ENCODE assay signal across 16 cellular contexts in the genomic region with DNA sequence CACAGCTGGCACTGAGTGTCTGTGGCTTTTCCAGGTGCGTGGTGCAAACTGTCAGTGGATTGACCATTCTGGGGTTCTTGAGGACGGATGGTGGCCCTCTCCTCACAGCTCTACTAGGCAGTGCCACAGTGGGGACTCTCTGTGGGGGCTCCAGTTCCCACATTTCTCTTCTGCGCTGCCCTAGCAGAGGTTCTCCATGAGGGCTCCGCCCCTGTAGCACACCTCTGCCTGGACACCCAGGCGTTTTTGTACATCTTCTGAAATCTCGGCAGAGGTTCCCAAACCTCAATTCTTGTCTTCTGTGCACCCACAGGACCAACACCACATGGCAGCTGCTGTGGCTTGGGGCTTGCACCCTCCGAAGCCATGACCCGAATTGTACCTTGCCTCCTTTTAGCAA. TPM values are rescaled to one million over a fixed set of nuclear protein-coding genes. Genes with fewer than 3 reads are reported as not detected.
DNase-seq lines count a peak whose midpoint lies in the region; ATAC-seq, FAIRE-seq and TF ChIP-seq lines count a peak whose summit lies in the region.
"Had no signal": no experiment of that assay in that cellular context is flagged by ENCODE, and none has a peak within 500 bp of the region (broad histone marks: within the 10 kb centered on the region; RNA-seq: fewer than 3 reads in every experiment).

No MANE protein-coding gene starts in this region.

- TF ChIP-seq POLR2A in GM12878 (IDR thresholded peaks at IDR 0.05; ENCODE audit: low read depth, low read length), result no peak
- TF ChIP-seq POLR2A in erythroblast (IDR thresholded peaks at IDR 0.05; ENCODE audit: low read length), result peak; percentile 18
- no peak for TF ChIP-seq POLR2A in tibial nerve (IDR thresholded peaks at IDR 0.05)
- no peak for TF ChIP-seq POLR2A in GM12892 (IDR thresholded peaks at IDR 0.05; ENCODE audit: low read depth, low read length)

- peaks cover 20% of the 10 kb centered on the region for H3K9me3 ChIP-seq in DND-41 (ENCODE audit: insufficient read depth, low read length, severe bottlenecking)
- peaks cover 21% of the 10 kb centered on the region; the same call in 2 of the 3 replicates for H3K9me3 ChIP-seq in GM12878 (replicated peaks; ENCODE audit: control insufficient read depth, insufficient read depth, low read length)
- peaks cover 0 to 7% (median 0%) of the 10 kb centered on the region in 4 donors for H3K9me3 ChIP-seq in tibial nerve

- no peak overlapping the region for H3K4me2 ChIP-seq in DND-41 (ENCODE audit: insufficient read depth, low read length)
- no peak overlapping the region for H3K4me2 ChIP-seq in GM12878 (ENCODE audit: control insufficient read depth, insufficient read depth)
- H3K4me2 ChIP-seq: KMS-11 had no signal

- H3K9ac ChIP-seq in DND-41 (ENCODE audit: low read depth, low read length) (no peak overlapping the region), GM12878 (ENCODE audit: control insufficient read depth, insufficient read depth, low read length) (no peak overlapping the region)
- H3K9ac ChIP-seq: KMS-11 had no signal

- RAD21 ChIA-PET in GM12878 (lab: Charles Lee; ENCODE audit: unreplicated experiment), result interaction anchor here (0.6 kb wide), 1 partner anchor 48 kb away, joined by 3 read pairs; a partner anchor contains a TSS

- TF ChIP-seq CTCF in DND-41 (IDR thresholded peaks at IDR 0.05; ENCODE audit: borderline replicate concordance, extremely low read depth, low read length, poor library complexity, severe bottlenecking), result no peak
- no peak for TF ChIP-seq CTCF in GM12878 (IDR thresholded peaks at IDR 0.05 in 2 of 3, conservative IDR thresholded peaks at IDR 0.05 in 1 of 3; ENCODE audit: control insufficient read depth in 2 of 3, extremely low read depth in 1 of 3, insufficient read depth in 1 of 3, low read depth in 3 of 3, low read length in 3 of 3)
- no peak for TF ChIP-seq CTCF in tibial nerve (IDR thresholded peaks at IDR 0.05)

- H3K79me2 ChIP-seq in DND-41 (ENCODE audit: insufficient read depth, low read length), result peaks cover 81% of the 10 kb centered on the region
- peaks cover 5% of the 10 kb centered on the region for H3K79me2 ChIP-seq in GM12878 (ENCODE audit: control insufficient read depth, insufficient read depth, low read length)

- H4K20me1 ChIP-seq in DND-41 (ENCODE audit: insufficient read depth, low read length) (peaks cover 3% of the 10 kb centered on the region; the same call in 1 of the 2 replicates), GM12878 (ENCODE audit: control insufficient read depth, insufficient read depth) (no peaks in the 10 kb centered on the region)

- CTCF ChIA-PET in GM12878 (lab: Yijun Ruan, JAX), result interaction anchor here (0.6 kb wide), 1 partner anchor 186 kb away, joined by 4 read pairs; no protein-coding TSS in a partner anchor

- in situ Hi-C loops in GM12878 (cut with MboI), result no loop called here

- ATAC-seq in DND-41 (ENCODE audit: insufficient read depth, low read depth) (no peak), GM12878 (no peak)
- ATAC-seq: HCT116 had no signal

- H3K27ac ChIP-seq in DND-41 (ENCODE audit: low read length) (no peak overlapping the region), GM12878 (ENCODE audit: control insufficient read depth, insufficient read depth) (no peak overlapping the region), tibial nerve (no peak overlapping the region)
- H3K27ac ChIP-seq: KMS-11 had no signal

- no peak overlapping the region for H3K4me3 ChIP-seq in DND-41 (ENCODE audit: low read depth in 1 of 2, low read length in 2 of 2)
- no peak overlapping the region for H3K4me3 ChIP-seq in GM12878
- no peak overlapping the region for H3K4me3 ChIP-seq in tibial nerve

- peak; percentile 23 for DNase-seq in DND-41
- no peak for DNase-seq in GM12878 (ENCODE audit: low read depth, low spot score)
- no peak for DNase-seq in erythroblast (lab: John Stamatoyannopoulos, UW)
- no peak for DNase-seq in tibial nerve (ENCODE audit: low spot score in 2 of 2)
- no peak for DNase-seq in GM12892 (ENCODE audit: insufficient read length)
- no peak for DNase-seq in NCI-H2196 treated with DMSO at 0.1 percent for 48 hours (lab: John Stamatoyannopoulos, UW; ENCODE audit: unreplicated experiment)
- DNase-seq: ACHN; BE2C; Calu3; CD4-positive, alpha-beta memory T cell; GDM1; GOT3; H7 had no signal

- H3K27me3 ChIP-seq in DND-41 (ENCODE audit: insufficient read depth, low read length, poor library complexity) (no peaks in the 10 kb centered on the region), GM12878 (replicated peaks in 1 of 2; ENCODE audit: control insufficient read depth in 2 of 2, insufficient read depth in 2 of 2, low read length in 1 of 2) (no peaks in the 10 kb centered on the region), tibial nerve (no peaks in the 10 kb centered on the region)
- H3K27me3 ChIP-seq: BE2C had no signal

- TF ChIP-seq RAD21 in GM12878 (IDR thresholded peaks at IDR 0.05; ENCODE audit: insufficient read depth, low read depth, low read length), result no peak

- FAIRE-seq in GM12878 (lab: Jason Lieb, UNC) (no peak), GM12892 (lab: Jason Lieb, UNC) (no peak)
- FAIRE-seq: A204.1 had no signal

- intact Hi-C loops in GM12878 (cut with micrococcal nuclease; ENCODE audit: unreplicated experiment), result no loop called here

- SMC1A ChIA-PET in GM12878 (lab: Charles Lee; ENCODE audit: uncharacterized antibody, unreplicated experiment), result no interaction called here

- H3K36me3 ChIP-seq in DND-41 (ENCODE audit: insufficient read depth, low read length), result peaks cover 49% of the 10 kb centered on the region
- peaks cover 0 to 10% of the 10 kb centered on the region in 2 experiments; a peak in 1 of 4 replicates for H3K36me3 ChIP-seq in GM12878 (ENCODE audit: control insufficient read depth in 2 of 2, insufficient read depth in 2 of 2, low read length in 1 of 2)
- H3K36me3 ChIP-seq in tibial nerve, result peaks cover 0 to 54% (median 6%) of the 10 kb centered on the region in 3 donors

- H2AFZ ChIP-seq in DND-41 (ENCODE audit: low read depth, low read length) (no peak overlapping the region), GM12878 (ENCODE audit: control insufficient read depth, low read depth, low read length) (no peak overlapping the region)

- 98% methylated on average over 8 of the region's 8 CpGs for WGBS in GM12878 (ENCODE audit: insufficient coverage, insufficient replicate concordance, low lambda C conversion rate, missing lambda C conversion rate)
- 98 to 99% methylated on average over 7 to 8 of the region's 8 CpGs for WGBS in tibial nerve, 2 donors

- H3K4me1 ChIP-seq in DND-41 (ENCODE audit: insufficient read depth, low read length) (no peaks in the 10 kb centered on the region), GM12878 (ENCODE audit: control insufficient read depth, insufficient read depth, low read length) (no peaks in the 10 kb centered on the region), tibial nerve (no peaks in the 10 kb centered on the region)
- H3K4me1 ChIP-seq: BE2C had no signal

- POLR2A ChIA-PET in GM12878 (lab: Charles Lee), result no interaction called here

- no TSS peak for BruUV-seq in GM12878 (replicated peaks; lab: Mats Ljungman, UMichigan)

- TF ChIP-seq EP300 in GM12878 (IDR thresholded peaks at IDR 0.05; ENCODE audit: borderline replicate concordance in 1 of 2, control insufficient read depth in 1 of 2, low read depth in 2 of 2, low read length in 2 of 2), result no peak
- no peak for TF ChIP-seq EP300 in tibial nerve (IDR thresholded peaks at IDR 0.05)

RNA-seq across cellular contexts. Expression of a gene that starts 9.2 kb away (rescaled TPM):
- 33.2 and 33.4 TPM in 2 replicates for total RNA-seq in GM12878 (2013; cell fraction: nucleolus; rRNA removed)
- total RNA-seq in GM12878 (2014; rRNA removed), result 10.9 and 12.5 TPM in 2 replicates
- 13.6 and 14.1 TPM in 2 replicates for total RNA-seq in GM12878 (2014; rRNA removed; fragmentation: Illumina TruSeq; extraction: Trizol)
- total RNA-seq in GM12878 (2021), result 9.8 and 10.3 TPM in 2 replicates
- polyA plus RNA-seq in GM12878 (2011; ENCODE audit: low read depth), result 5.9 TPM
- polyA plus RNA-seq in GM12878 (2011; rRNA removed), result 13.7 and 19.8 TPM in 2 replicates
- polyA plus RNA-seq in GM12878 (2011; cell fraction: cytosol; rRNA removed), result 6.4 and 8.5 TPM in 2 replicates
- polyA plus RNA-seq in GM12878 (2011; cell fraction: nucleus; rRNA removed), result 7.1 and 8.5 TPM in 2 replicates
- polyA plus RNA-seq in GM12878 (2012), result 5.8 and 8.1 TPM in 2 replicates
- polyA plus RNA-seq in GM12878 (2014; fragmentation: Illumina TruSeq; extraction: Trizol), result 10.6 and 11.4 TPM in 2 replicates
- 1 to 10 TPM; 5.1 to 5.4 TPM for polyA plus RNA-seq in GM12878 (2014; fragmentation: Nextera tagmentation; extraction: Ambion mirVana)
- polyA plus RNA-seq in GM12878 (2014; rRNA removed), result 4.8 and 6.3 TPM in 2 replicates
- 10 to 100 TPM in 1 of 2 experiments, 1 to 10 TPM in 1; 9.4 to 10.5 TPM for polyA plus RNA-seq in GM12878 (2016; fragmentation: Nextera tagmentation; extraction: Ambion mirVana)
- 18.2 and 18.7 TPM in 2 replicates for polyA minus RNA-seq in GM12878 (2011; rRNA and poly(A)+ RNA removed)
- polyA minus RNA-seq in GM12878 (2011; cell fraction: cytosol; rRNA and poly(A)+ RNA removed), result 4.8 and 10.2 TPM in 2 replicates
- 3.7 and 5.0 TPM in 2 replicates for polyA minus RNA-seq in GM12878 (2011; cell fraction: nucleus; rRNA and poly(A)+ RNA removed)
- total RNA-seq in tibial nerve, result 10 to 100 TPM in 3 of 4 donors, 1 to 10 TPM in 1; 9.0 to 30.8 (median 12.2) TPM
- 8.3 TPM for polyA plus RNA-seq in GM12892 (2012; ENCODE audit: missing spikeins)

RNA-seq across cellular contexts. Expression of a gene that starts 29.0 kb away (rescaled TPM):
- 91.9 and 97.0 TPM in 2 replicates for total RNA-seq in GM12878 (2013; cell fraction: nucleolus; rRNA removed)
- 70.0 TPM in 2 replicates for total RNA-seq in GM12878 (2014; rRNA removed)
- total RNA-seq in GM12878 (2014; rRNA removed; fragmentation: Illumina TruSeq; extraction: Trizol), result 31.7 and 38.3 TPM in 2 replicates
- total RNA-seq in GM12878 (2021), result 43.6 and 46.9 TPM in 2 replicates
- 31.6 TPM for polyA plus RNA-seq in GM12878 (2011; ENCODE audit: low read depth)
- polyA plus RNA-seq in GM12878 (2011; rRNA removed), result 3.5 and 5.5 TPM in 2 replicates
- polyA plus RNA-seq in GM12878 (2011; cell fraction: cytosol; rRNA removed), result 6.6 and 9.2 TPM in 2 replicates
- polyA plus RNA-seq in GM12878 (2011; cell fraction: nucleus; rRNA removed), result 6.7 and 9.2 TPM in 2 replicates
- polyA plus RNA-seq in GM12878 (2012), result 75.9 and 86.6 TPM in 2 replicates
- 30.4 and 37.6 TPM in 2 replicates for polyA plus RNA-seq in GM12878 (2014; fragmentation: Illumina TruSeq; extraction: Trizol)
- 1 to 10 TPM; 1.0 to 2.2 TPM for polyA plus RNA-seq in GM12878 (2014; fragmentation: Nextera tagmentation; extraction: Ambion mirVana)
- polyA plus RNA-seq in GM12878 (2014; rRNA removed), result 73.4 and 78.1 TPM in 2 replicates
- 10 to 100 TPM; 35.9 to 36.0 TPM for polyA plus RNA-seq in GM12878 (2016; fragmentation: Nextera tagmentation; extraction: Ambion mirVana)
- polyA minus RNA-seq in GM12878 (2011; rRNA and poly(A)+ RNA removed), result 2.0 and 5.2 TPM in 2 replicates
- polyA minus RNA-seq in GM12878 (2011; cell fraction: cytosol; rRNA and poly(A)+ RNA removed), result 0.94 and 1.4 TPM in 2 replicates
- 0.57 and 0.73 TPM in 2 replicates for polyA minus RNA-seq in GM12878 (2011; cell fraction: nucleus; rRNA and poly(A)+ RNA removed)
- 10 to 100 TPM in 3 of 4 donors, 1 to 10 TPM in 1; 4.8 to 12.6 (median 10.7) TPM for total RNA-seq in tibial nerve
- polyA plus RNA-seq in GM12892 (2012; ENCODE audit: missing spikeins), result 37.1 TPM

RNA-seq across cellular contexts. Expression of a gene that starts 47.5 kb away (rescaled TPM):
- 15.3 and 21.9 TPM in 2 replicates for total RNA-seq in GM12878 (2013; cell fraction: nucleolus; rRNA removed)
- total RNA-seq in GM12878 (2014; rRNA removed) (75.7 and 81.2 TPM in 2 replicates), GM12878 (2014; rRNA removed; fragmentation: Illumina TruSeq; extraction: Trizol) (89.0 and 98.0 TPM in 2 replicates), GM12878 (2021) (85.1 and 88.2 TPM in 2 replicates), tibial nerve (10 to 100 TPM; 26.8 to 34.1 (median 28.9) TPM)
- 27.8 TPM for polyA plus RNA-seq in GM12878 (2011; ENCODE audit: low read depth)
- polyA plus RNA-seq in GM12878 (2011; rRNA removed) (24.6 and 37.9 TPM in 2 replicates), GM12878 (2014; fragmentation: Illumina TruSeq; extraction: Trizol) (56.3 and 97.7 TPM in 2 replicates), GM12878 (2014; fragmentation: Nextera tagmentation; extraction: Ambion mirVana) (10 to 100 TPM; 11.7 to 28.6 TPM), GM12878 (2014; rRNA removed) (106 and 127 TPM in 2 replicates), GM12878 (2016; fragmentation: Nextera tagmentation; extraction: Ambion mirVana) (100 to 1,000 TPM; 118 to 124 TPM)
- polyA plus RNA-seq in GM12878 (2011; cell fraction: cytosol; rRNA removed), result 95.7 and 121 TPM in 2 replicates
- 54.4 and 68.3 TPM in 2 replicates for polyA plus RNA-seq in GM12878 (2011; cell fraction: nucleus; rRNA removed)
- polyA plus RNA-seq in GM12878 (2012), result 68.6 and 69.1 TPM in 2 replicates
- 28.5 and 59.0 TPM in 2 replicates for polyA minus RNA-seq in GM12878 (2011; rRNA and poly(A)+ RNA removed)
- 21.9 and 29.0 TPM in 2 replicates for polyA minus RNA-seq in GM12878 (2011; cell fraction: cytosol; rRNA and poly(A)+ RNA removed)
- 14.0 and 29.9 TPM in 2 replicates for polyA minus RNA-seq in GM12878 (2011; cell fraction: nucleus; rRNA and poly(A)+ RNA removed)
- polyA plus RNA-seq in GM12892 (2012; ENCODE audit: missing spikeins), result 51.9 TPM
